Comparison of ENCODE assay signal across 7 cellular contexts in the genomic region with DNA sequence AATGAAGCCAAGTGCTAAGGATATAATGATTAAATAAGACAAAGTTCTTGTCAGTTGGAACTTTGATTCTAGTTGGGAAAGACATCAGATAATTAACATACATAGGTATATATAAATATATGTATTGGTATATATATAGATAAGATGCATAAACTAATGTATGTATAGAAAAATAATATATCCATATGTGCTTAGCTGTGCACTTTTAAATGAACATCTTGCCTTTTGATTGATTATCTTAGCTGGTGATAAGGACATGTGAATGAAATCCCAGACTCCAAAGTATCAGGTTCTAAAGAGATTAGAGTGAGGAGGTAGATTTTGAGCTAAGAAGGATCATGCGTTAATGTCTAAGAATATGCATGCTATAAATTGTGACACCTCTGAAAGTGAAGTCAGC.
"Had no signal": no experiment of that assay in that cellular context is flagged by ENCODE, and none has a peak within 500 bp of the region (broad histone marks: within the 10 kb centered on the region; RNA-seq: fewer than 3 reads in every experiment).

No MANE protein-coding gene starts in this region.

- H3K27ac ChIP-seq: HL-60 had no signal

- ATAC-seq: GM23338, HepG2, K562 had no signal

- H3K4me2 ChIP-seq: GM23338 had no signal

- H2AFZ ChIP-seq: GM23338 had no signal

- DNase-seq: H9, HCEC 1CT, KG1 had no signal

- H3K4me3 ChIP-seq: GM23338, K562 had no signal
